In the genomic region with DNA sequence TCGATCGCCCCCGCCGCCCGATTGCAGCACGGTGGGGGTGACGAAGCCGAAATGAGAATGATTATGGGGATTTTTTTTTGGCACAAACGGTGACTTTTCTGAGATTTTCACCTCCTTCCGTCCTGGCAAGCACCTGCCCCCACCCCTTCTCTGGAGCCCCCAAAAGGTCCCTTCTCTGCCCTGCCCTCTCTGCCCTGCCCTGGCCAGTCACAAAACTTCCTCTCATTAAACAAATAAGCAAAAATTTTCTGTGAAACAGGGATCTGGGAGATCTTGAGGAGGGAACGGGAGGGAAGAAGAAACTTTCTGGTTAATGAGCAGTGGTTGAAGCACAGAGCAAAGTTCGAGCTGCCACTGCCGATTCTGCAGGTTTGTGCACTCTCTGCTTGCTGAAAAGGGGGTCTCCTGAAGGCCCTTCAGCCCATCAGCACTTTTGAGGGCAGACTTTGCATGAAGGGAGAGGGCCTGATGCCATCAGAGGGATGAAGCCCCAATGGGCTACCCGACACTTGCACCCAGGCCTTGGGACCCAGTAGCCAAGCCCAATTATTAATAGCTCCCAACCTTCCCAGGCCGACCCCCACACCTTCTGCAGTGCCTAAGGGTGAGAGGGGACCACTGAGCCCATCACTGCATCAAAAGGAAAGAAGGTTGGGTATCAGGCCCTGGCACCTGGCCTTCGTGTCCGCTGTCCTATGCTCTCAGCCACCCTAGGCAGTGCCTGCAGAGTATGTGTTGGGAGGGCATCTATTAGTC, we compare ENCODE assay signal across 22 cellular contexts. TPM values are rescaled to one million over a fixed set of nuclear protein-coding genes. Genes with fewer than 3 reads are reported as not detected.
DNase-seq lines count a peak whose midpoint lies in the region; TF ChIP-seq lines count a peak whose summit lies in the region.
"Had no signal": no experiment of that assay in that cellular context is flagged by ENCODE, and none has a peak within 500 bp of the region (broad histone marks: within the 10 kb centered on the region; RNA-seq: fewer than 3 reads in every experiment).

No MANE protein-coding gene starts in this region.

- H3K4me3 ChIP-seq in Loucy (ENCODE audit: low read length, poor library complexity, severe bottlenecking), result peak overlapping the region; percentile 89
- H3K4me3 ChIP-seq in epithelial cell of proximal tubule (ENCODE audit: low read depth, low read length), result peak overlapping the region; percentile 86
- H3K4me3 ChIP-seq: A549; BLaER1 treated with 17β-estradiol and CSF1 and Interleukin-3, amounts not matched to agents 10 nM and 100 nM; uterus had no signal

- TF ChIP-seq CTCF in Loucy (conservative IDR thresholded peaks at IDR 0.05; ENCODE audit: low read length), result no peak
- no peak for TF ChIP-seq CTCF in epithelial cell of proximal tubule (conservative IDR thresholded peaks at IDR 0.05; ENCODE audit: low read depth, low read length)
- TF ChIP-seq CTCF in nephron progenitor cell (IDR thresholded peaks at IDR 0.05), result no peak

- no peak overlapping the region for H2AFZ ChIP-seq in Loucy (ENCODE audit: low read length)

- H3K9ac ChIP-seq in Loucy (ENCODE audit: low read depth, low read length, poor library complexity, severe bottlenecking), result peak overlapping the region; percentile 100
- H3K9ac ChIP-seq: BLaER1 treated with 17β-estradiol and CSF1 and Interleukin-3, amounts not matched to agents 10 nM and 100 nM had no signal

- H3K9me3 ChIP-seq in Loucy (ENCODE audit: insufficient read depth, low read depth, low read length), result no peaks in the 10 kb centered on the region
- H3K9me3 ChIP-seq: A549; BLaER1 treated with 17β-estradiol and CSF1 and Interleukin-3, amounts not matched to agents 10 nM and 100 nM; uterus had no signal

- no peaks in the 10 kb centered on the region for H3K9me2 ChIP-seq in Loucy (replicated peaks; ENCODE audit: low read depth, low read length)

- H3K4me1 ChIP-seq in Loucy (ENCODE audit: insufficient read depth, low read length, poor library complexity, severe bottlenecking), result peaks cover 31% of the 10 kb centered on the region

- peaks cover 9% of the 10 kb centered on the region for H4K20me1 ChIP-seq in Loucy (ENCODE audit: insufficient read depth, low read length, poor library complexity, severe bottlenecking)

- H3K4me2 ChIP-seq in Loucy (ENCODE audit: low read depth, low read length, poor library complexity, severe bottlenecking), result peak overlapping the region; percentile 98
- H3K4me2 ChIP-seq: BLaER1 treated with 17β-estradiol and CSF1 and Interleukin-3, amounts not matched to agents 10 nM and 100 nM had no signal

- H3K4me1 Mint-ChIP-seq in T-helper 2 cell treated with Interferon-gamma antibody and Interleukin-4, amounts not matched to agents 5 μg/mL and 100 μg/mL, for 36 hours (ENCODE audit: low read depth), result peaks cover 34% of the 10 kb centered on the region
- peaks cover 52% of the 10 kb centered on the region for H3K4me1 Mint-ChIP-seq in nephron progenitor cell

- no peaks in the 10 kb centered on the region for H3K9me3 Mint-ChIP-seq in T-helper 2 cell treated with Interferon-gamma antibody and Interleukin-4, amounts not matched to agents 5 μg/mL and 100 μg/mL, for 36 hours
- H3K9me3 Mint-ChIP-seq in nephron progenitor cell, result no peaks in the 10 kb centered on the region
- H3K9me3 Mint-ChIP-seq: activated B cell treated with CpG ODN at 0.5 μM for 24 hours; activated naive CD8-positive, alpha-beta T cell treated with anti-CD3 and anti-CD28 coated beads for 36 hours had no signal

- peaks cover 21% of the 10 kb centered on the region for H3K27me3 ChIP-seq in Loucy (ENCODE audit: insufficient read depth, low read length, poor library complexity, severe bottlenecking)

- H3K27ac Mint-ChIP-seq in T-helper 2 cell treated with Interferon-gamma antibody and Interleukin-4, amounts not matched to agents 5 μg/mL and 100 μg/mL, for 36 hours, result peak overlapping the region; percentile 15
- peak overlapping the region; percentile 100 for H3K27ac Mint-ChIP-seq in nephron progenitor cell
- H3K27ac Mint-ChIP-seq: activated B cell treated with CpG ODN at 0.5 μM for 24 hours; activated naive CD8-positive, alpha-beta T cell treated with anti-CD3 and anti-CD28 coated beads for 36 hours had no signal

- H3K36me3 ChIP-seq in Loucy (ENCODE audit: insufficient read depth, low read length), result no peaks in the 10 kb centered on the region
- H3K36me3 ChIP-seq: BLaER1 treated with 17β-estradiol and CSF1 and Interleukin-3, amounts not matched to agents 10 nM and 100 nM; uterus had no signal

- peaks cover 97% of the 10 kb centered on the region for H3K79me2 ChIP-seq in Loucy (ENCODE audit: insufficient read depth, low read length)

- H3K4me3 Mint-ChIP-seq in T-helper 2 cell treated with Interferon-gamma antibody and Interleukin-4, amounts not matched to agents 5 μg/mL and 100 μg/mL, for 36 hours, result peak overlapping the region; percentile 7
- peak overlapping the region; percentile 99 for H3K4me3 Mint-ChIP-seq in nephron progenitor cell
- H3K4me3 Mint-ChIP-seq: activated B cell treated with CpG ODN at 0.5 μM for 24 hours; activated naive CD8-positive, alpha-beta T cell treated with anti-CD3 and anti-CD28 coated beads for 36 hours had no signal

- H3K36me3 Mint-ChIP-seq in T-helper 2 cell treated with Interferon-gamma antibody and Interleukin-4, amounts not matched to agents 5 μg/mL and 100 μg/mL, for 36 hours (ENCODE audit: low read depth), result peaks cover 3% of the 10 kb centered on the region
- peaks cover 31% of the 10 kb centered on the region for H3K36me3 Mint-ChIP-seq in nephron progenitor cell (ENCODE audit: low read depth)
- H3K36me3 Mint-ChIP-seq: activated naive CD8-positive, alpha-beta T cell treated with anti-CD3 and anti-CD28 coated beads for 36 hours had no signal

- no peak for DNase-seq in T-helper 2 cell treated with Interferon-gamma antibody and Interleukin-4, amounts not matched to agents 5 μg/mL and 100 μg/mL, for 36 hours (ENCODE audit: low spot score)
- no peak for DNase-seq in T-helper 2 cell
- no peak for DNase-seq in epithelial cell of proximal tubule (ENCODE audit: low read depth)
- no peak for DNase-seq in nephron progenitor cell
- DNase-seq in NCI-H146 treated with DMSO at 0.1 percent for 48 hours (lab: John Stamatoyannopoulos, UW; ENCODE audit: unreplicated experiment), result no peak
- no peak for DNase-seq in stimulated activated CD4-positive, alpha-beta T cell treated with anti-CD3 and anti-CD28 coated beads, Interleukin-4, amount 100 ng/mL, for 24 hours
- no peak for DNase-seq in dermis blood vessel endothelial cell
- DNase-seq: activated B cell treated with CpG ODN at 0.5 μM for 24 hours; activated naive CD8-positive, alpha-beta T cell treated with anti-CD3 and anti-CD28 coated beads for 36 hours; head of caudate nucleus; KBM-7; NCI-H187; NCI-H82; OCI-M1; retina; SIG-M5; uterus had no signal

- peaks cover 91% of the 10 kb centered on the region for H3K27me3 Mint-ChIP-seq in T-helper 2 cell treated with Interferon-gamma antibody and Interleukin-4, amounts not matched to agents 5 μg/mL and 100 μg/mL, for 36 hours (ENCODE audit: low read depth)
- H3K27me3 Mint-ChIP-seq in nephron progenitor cell (ENCODE audit: low read depth, poor library complexity), result peaks cover 6% of the 10 kb centered on the region

- peaks cover 8% of the 10 kb centered on the region; the same call in 1 of the 2 replicates for H3F3A ChIP-seq in Loucy (ENCODE audit: low read depth)

RNA-seq across cellular contexts. Expression of a gene that starts 1.0 kb away (rescaled TPM):
- total RNA-seq in epithelial cell of proximal tubule (12.7 and 21.4 TPM in 2 replicates), dermis blood vessel endothelial cell (1.2 and 4.1 TPM in 2 replicates)
- total RNA-seq: activated B cell treated with CpG ODN at 0.5 μM for 24 hours; activated naive CD8-positive, alpha-beta T cell treated with anti-CD3 and anti-CD28 coated beads for 36 hours; osteoblast had no signal

RNA-seq across cellular contexts. Expression of a gene that starts 5.3 kb away (rescaled TPM):
- total RNA-seq in epithelial cell of proximal tubule (24.9 and 26.0 TPM in 2 replicates), dermis blood vessel endothelial cell (9.9 and 11.4 TPM in 2 replicates)

RNA-seq across cellular contexts. Expression of a gene that starts 10.0 kb away (rescaled TPM):
- total RNA-seq in epithelial cell of proximal tubule, result 74.5 and 83.8 TPM in 2 replicates
- total RNA-seq in dermis blood vessel endothelial cell, result 0.47 and 1.0 TPM in 2 replicates
- total RNA-seq: osteoblast had no signal

RNA-seq across cellular contexts. Expression of a gene that starts 11.4 kb away (rescaled TPM):
- total RNA-seq in epithelial cell of proximal tubule (42.9 and 55.6 TPM in 2 replicates), dermis blood vessel endothelial cell (7.5 and 11.9 TPM in 2 replicates)
- total RNA-seq: activated B cell treated with CpG ODN at 0.5 μM for 24 hours; activated naive CD8-positive, alpha-beta T cell treated with anti-CD3 and anti-CD28 coated beads for 36 hours had no signal

RNA-seq across cellular contexts. Expression of a gene that starts 22.6 kb away (rescaled TPM):
- 2.8 and 5.5 TPM in 2 replicates for total RNA-seq in epithelial cell of proximal tubule
- total RNA-seq in dermis blood vessel endothelial cell, result 0.17 and 0.23 TPM in 2 replicates
- total RNA-seq: activated B cell treated with CpG ODN at 0.5 μM for 24 hours; activated CD8-positive, alpha-beta memory T cell treated with anti-CD3 and anti-CD28 coated beads for 36 hours; activated naive CD8-positive, alpha-beta T cell treated with anti-CD3 and anti-CD28 coated beads for 36 hours; osteoblast had no signal

Comparison
In these comparisons a context has a peak if more than half of its experiments do, and no peak if none do; other contexts are left out.
1. RNA of a gene that starts 10.0 kb away (total RNA-seq): 74.5 to 83.8 TPM in epithelial cell of proximal tubule; 0.47 to 1.0 TPM in dermis blood vessel endothelial cell; every median in the first group is over 10 times any median in the second.